In the genomic region with DNA sequence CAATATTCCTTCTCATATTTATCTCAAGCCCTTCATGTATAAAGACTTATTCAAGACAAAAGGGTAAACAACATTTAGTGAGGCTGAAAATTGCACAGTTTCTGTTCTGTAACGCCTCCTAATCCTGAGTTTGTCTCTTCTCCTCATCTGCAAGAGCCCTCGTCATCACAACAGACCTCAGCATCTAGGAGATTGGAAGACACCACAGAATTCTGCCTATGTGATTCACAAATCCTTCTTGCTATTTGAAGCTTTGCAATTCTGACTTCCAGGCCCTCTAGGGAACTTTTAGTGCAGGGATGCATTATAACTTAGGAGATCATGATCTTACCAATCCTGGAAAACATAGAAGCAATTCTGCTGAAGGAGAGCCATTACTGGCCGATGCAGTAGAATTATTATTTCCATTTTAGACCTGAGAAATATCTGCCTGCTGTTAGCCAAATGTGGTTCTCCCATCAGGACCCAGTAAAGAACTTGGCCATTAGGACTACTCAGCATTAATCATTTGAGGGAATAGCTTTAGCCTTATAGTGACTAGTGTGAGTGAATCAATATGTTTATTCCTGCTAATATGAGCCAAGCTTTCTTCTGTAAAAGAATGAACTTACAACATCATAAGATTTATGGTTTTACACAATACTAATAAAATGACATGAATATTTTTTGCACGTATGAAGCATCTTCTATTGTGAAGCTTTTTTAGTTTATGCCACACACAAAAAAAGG, we compare ENCODE assay signal across 12 cellular contexts.
"Had no signal": no experiment of that assay in that cellular context is flagged by ENCODE, and none has a peak within 500 bp of the region (broad histone marks: within the 10 kb centered on the region; RNA-seq: fewer than 3 reads in every experiment).

No MANE protein-coding gene starts in this region.

- H3K36me3 ChIP-seq: left lung, suprapubic skin had no signal

- DNase-seq: activated T-cell treated with anti-CD3 and anti-CD28 coated beads, Interleukin-2, amount 50 U/mL, for 1 hour; amniotic stem cell; erythroblast; head of caudate nucleus; islet precursor cell; left lung; psoas muscle; stimulated activated CD4-positive, alpha-beta T cell treated with anti-CD3 and anti-CD28 coated beads, Interleukin-12 subunit alpha, Interleukin-12 subunit beta, amount 100 ng/mL, for 4 hours; stimulated activated naive CD4-positive, alpha-beta T cell had no signal

- H3K4me1 ChIP-seq: left lung, psoas muscle, suprapubic skin had no signal

- H3K4me3 ChIP-seq: left lung, psoas muscle, suprapubic skin had no signal

- H3K27me3 ChIP-seq: left lung, suprapubic skin had no signal

- H3K27ac ChIP-seq: left lung, psoas muscle, suprapubic skin had no signal

- H3K9me3 ChIP-seq: left lung, psoas muscle, suprapubic skin had no signal

- ATAC-seq: left lung; natural killer cell treated with Interleukin-12 subunit alpha and Interleukin-12 subunit beta and Interleukin-15 and Interleukin-18, amount 100 ng/mL, for 72 hours; psoas muscle; sciatic nerve had no signal
